8 cellular contexts compared by ENCODE assay signal in genomic region chr5:127746756-127747155, GRCh38. TPM values are rescaled to one million over a fixed set of nuclear protein-coding genes. Genes with fewer than 3 reads are reported as not detected.
DNase-seq lines count a peak whose midpoint lies in the region; ATAC-seq and TF ChIP-seq lines count a peak whose summit lies in the region.

No MANE protein-coding gene starts in this region.

- H3K4me1 ChIP-seq in heart right ventricle, result no peaks in the 10 kb centered on the region
- H3K4me1 ChIP-seq in right cardiac atrium (ENCODE audit: control insufficient read depth, insufficient read depth, low read length), result no peaks in the 10 kb centered on the region
- no peaks in the 10 kb centered on the region for H3K4me1 ChIP-seq in Peyer's patch
- no peaks in the 10 kb centered on the region for H3K4me1 ChIP-seq in uterus

- POLR2A ChIA-PET in T-cell (lab: Charles Lee), result no interaction called here

- no peaks in the 10 kb centered on the region for H3K36me3 ChIP-seq in heart right ventricle
- H3K36me3 ChIP-seq in Peyer's patch, result no peaks in the 10 kb centered on the region
- no peaks in the 10 kb centered on the region for H3K36me3 ChIP-seq in uterus

- peak in 8 of 9 donors; percentile 33 to 67 (median 54) for TF ChIP-seq CTCF in heart right ventricle (IDR thresholded peaks at IDR 0.05)
- peak in 4 of 6 experiments; percentile 19 to 58 (median 58) for TF ChIP-seq CTCF in Peyer's patch (IDR thresholded peaks at IDR 0.05)
- TF ChIP-seq CTCF in fibroblast of the aortic adventitia (IDR thresholded peaks at IDR 0.05; ENCODE audit: insufficient read depth, low read length), result peak; percentile 70
- TF ChIP-seq CTCF in uterus (IDR thresholded peaks at IDR 0.05), result peak; percentile 44 to 54 (median 51)

- CTCF ChIA-PET in T-cell (lab: Charles Lee), result no interaction called here
- CTCF ChIA-PET in activated naive CD4-positive, alpha-beta T cell treated with anti-CD3 and anti-CD28 coated beads for 36 hours (lab: Charles Lee), result no interaction called here

- ATAC-seq in heart right ventricle (no peak), right cardiac atrium (no peak), T-cell (replicated peaks in 1 of 4) (no peak), HG02884 (IDR thresholded peaks at IDR 0.05; ENCODE audit: unreplicated experiment) (no peak)

- H3K27me3 ChIP-seq in heart right ventricle, result no peaks in the 10 kb centered on the region
- H3K27me3 ChIP-seq in right cardiac atrium (ENCODE audit: control insufficient read depth, insufficient read depth), result no peaks in the 10 kb centered on the region
- H3K27me3 ChIP-seq in Peyer's patch, result no peaks in the 10 kb centered on the region
- no peaks in the 10 kb centered on the region for H3K27me3 ChIP-seq in uterus

- H3K9me3 Mint-ChIP-seq in T-cell, result no peaks in the 10 kb centered on the region
- H3K9me3 Mint-ChIP-seq in activated naive CD4-positive, alpha-beta T cell treated with anti-CD3 and anti-CD28 coated beads for 36 hours, result no peaks in the 10 kb centered on the region

- intact Hi-C loops in heart right ventricle (cut with DNase I) (loop anchor here in 4 of 10 donors (1.0 to 10.0 kb wide), 3 partner anchors 182 to 455 kb away; no protein-coding TSS in a partner anchor), right cardiac atrium (cut with DNase I) (loop anchor here in 1 of 4 donors (10.0 kb wide), 1 partner anchor 182 kb away; no protein-coding TSS in a partner anchor), uterus (cut with DNase I; ENCODE audit: low total_unique reads) (no loop called here)
- intact Hi-C loops in activated naive CD4-positive, alpha-beta T cell treated with anti-CD3 and anti-CD28 coated beads for 36 hours (cut with micrococcal nuclease), result loop anchor here (1.0 to 5.0 kb wide), 3 partner anchors 455 to 1101 kb away; no protein-coding TSS in a partner anchor

- no peaks in the 10 kb centered on the region for H3K4me1 Mint-ChIP-seq in T-cell
- H3K4me1 Mint-ChIP-seq in activated naive CD4-positive, alpha-beta T cell treated with anti-CD3 and anti-CD28 coated beads for 36 hours (ENCODE audit: low read depth), result no peaks in the 10 kb centered on the region

- WGBS in heart right ventricle, 2 donors, result 79% methylated on average over 1 of the region's 1 CpG
- WGBS in right cardiac atrium, result 72% methylated on average over 1 of the region's 1 CpG

- no peaks in the 10 kb centered on the region for H3K9me3 ChIP-seq in heart right ventricle
- H3K9me3 ChIP-seq in right cardiac atrium (ENCODE audit: control insufficient read depth, low read length), result no peaks in the 10 kb centered on the region
- no peaks in the 10 kb centered on the region for H3K9me3 ChIP-seq in Peyer's patch
- no peaks in the 10 kb centered on the region for H3K9me3 ChIP-seq in uterus

- TF ChIP-seq POLR2A in Peyer's patch (IDR thresholded peaks at IDR 0.05), result no peak
- TF ChIP-seq POLR2A in uterus (IDR thresholded peaks at IDR 0.05), result no peak

- H3K27ac ChIP-seq in heart right ventricle (no peak overlapping the region), right cardiac atrium (ENCODE audit: low read length) (no peak overlapping the region), Peyer's patch (no peak overlapping the region), uterus (no peak overlapping the region)

- H3K4me3 Mint-ChIP-seq in T-cell, result no peak overlapping the region
- no peak overlapping the region for H3K4me3 Mint-ChIP-seq in activated naive CD4-positive, alpha-beta T cell treated with anti-CD3 and anti-CD28 coated beads for 36 hours

- H3K4me3 ChIP-seq in heart right ventricle (no peak overlapping the region), right cardiac atrium (ENCODE audit: low read length) (no peak overlapping the region), Peyer's patch (no peak overlapping the region), fibroblast of the aortic adventitia (ENCODE audit: low read depth, low read length) (no peak overlapping the region), uterus (no peak overlapping the region)

- no peaks in the 10 kb centered on the region for H3K36me3 Mint-ChIP-seq in T-cell
- H3K36me3 Mint-ChIP-seq in activated naive CD4-positive, alpha-beta T cell treated with anti-CD3 and anti-CD28 coated beads for 36 hours (ENCODE audit: low read depth), result no peaks in the 10 kb centered on the region

- peaks cover 7% of the 10 kb centered on the region in 2 donors for H3K27me3 Mint-ChIP-seq in T-cell
- peaks cover 7% of the 10 kb centered on the region for H3K27me3 Mint-ChIP-seq in activated naive CD4-positive, alpha-beta T cell treated with anti-CD3 and anti-CD28 coated beads for 36 hours (ENCODE audit: low read depth)

- DNase-seq in heart right ventricle (no peak), right cardiac atrium (no peak), Peyer's patch (no peak), fibroblast of the aortic adventitia (ENCODE audit: low read depth) (peak; percentile 65), uterus (no peak), T-cell (no peak)
- no peak for DNase-seq in activated naive CD4-positive, alpha-beta T cell treated with anti-CD3 and anti-CD28 coated beads for 36 hours

- H3K27ac Mint-ChIP-seq in T-cell, result no peak overlapping the region
- H3K27ac Mint-ChIP-seq in activated naive CD4-positive, alpha-beta T cell treated with anti-CD3 and anti-CD28 coated beads for 36 hours, result no peak overlapping the region

RNA-seq across cellular contexts. Expression of gene CCDC192, which starts 43.6 kb away (rescaled TPM):
- total RNA-seq in heart right ventricle (under 1 TPM in 3 of 10 donors, not detected in 7; 0.32 to 0.76 (median 0.33) TPM), right cardiac atrium (not detected), Peyer's patch (not detected), fibroblast of the aortic adventitia (ENCODE audit: low replicate concordance) (not detected in 2 replicates), uterus (1 to 10 TPM in 1 of 4 donors, under 1 TPM in 1, not detected in 2; 0.35 to 1.3 TPM), T-cell (under 1 TPM in 1 of 5 donors, not detected in 4; 0.58 TPM)
- polyA plus RNA-seq in heart right ventricle (under 1 TPM in 1 of 2 donors, not detected in 1; 0.13 TPM), right cardiac atrium (0.43 TPM)
- total RNA-seq in activated naive CD4-positive, alpha-beta T cell treated with anti-CD3 and anti-CD28 coated beads for 36 hours, result not detected
